ENCODE assay signal across 14 cellular contexts in genomic region chr2:113214141-113214540, GRCh38. TPM values are rescaled to one million over a fixed set of nuclear protein-coding genes. Genes with fewer than 3 reads are reported as not detected.
DNase-seq lines count a peak whose midpoint lies in the region; ATAC-seq, FAIRE-seq and TF ChIP-seq lines count a peak whose summit lies in the region.
"Had no signal": no experiment of that assay in that cellular context is flagged by ENCODE, and none has a peak within 500 bp of the region (broad histone marks: within the 10 kb centered on the region; RNA-seq: fewer than 3 reads in every experiment).

No MANE protein-coding gene starts in this region.

- TF ChIP-seq POLR2A in HepG2 (IDR thresholded peaks at IDR 0.05; ENCODE audit: insufficient read depth in 1 of 2, low read depth in 2 of 2, low read length in 2 of 2): no peak

- no peak for ATAC-seq in stimulated activated effector memory CD8-positive, alpha-beta T cell treated with anti-CD3 and anti-CD28 coated beads, Interleukin-12 subunit alpha, Interleukin-12 subunit beta, amount 100 ng/mL, for 72 hours
- no peak for ATAC-seq in HepG2

- H4K20me1 ChIP-seq in HepG2 (ENCODE audit: insufficient read depth, low read length): no peaks in the 10 kb centered on the region

- H3K4me2 ChIP-seq in HepG2 (ENCODE audit: low read depth, low read length): no peak overlapping the region

- no peaks in the 10 kb centered on the region for H3K36me3 Mint-ChIP-seq in activated CD4-positive, alpha-beta T cell treated with anti-CD3 and anti-CD28 coated beads, Interleukin-2, amount 10 ng/mL, durations not matched to agents 7 days and 5 days (ENCODE audit: low read depth)
- peaks cover 10% of the 10 kb centered on the region for H3K36me3 Mint-ChIP-seq in stimulated activated effector memory CD8-positive, alpha-beta T cell treated with anti-CD3 and anti-CD28 coated beads, Interleukin-12 subunit alpha, Interleukin-12 subunit beta, amount 100 ng/mL, for 72 hours
- H3K36me3 Mint-ChIP-seq: CD8-positive, alpha-beta memory T cell had no signal

- H3K4me3 Mint-ChIP-seq in activated CD4-positive, alpha-beta T cell treated with anti-CD3 and anti-CD28 coated beads, Interleukin-2, amount 10 ng/mL, durations not matched to agents 7 days and 5 days: no peak overlapping the region
- no peak overlapping the region for H3K4me3 Mint-ChIP-seq in stimulated activated effector memory CD8-positive, alpha-beta T cell treated with anti-CD3 and anti-CD28 coated beads, Interleukin-12 subunit alpha, Interleukin-12 subunit beta, amount 100 ng/mL, for 72 hours
- H3K4me3 Mint-ChIP-seq: CD8-positive, alpha-beta memory T cell had no signal

- H3K36me3 ChIP-seq in kidney (ENCODE audit: control insufficient read depth in 1 of 2, insufficient read depth in 2 of 2, low read length in 2 of 2) (no peaks in the 10 kb centered on the region), HepG2 (replicated peaks in 1 of 2; ENCODE audit: control insufficient read depth in 1 of 2, insufficient read depth in 2 of 2, low read length in 2 of 2) (no peaks in the 10 kb centered on the region)

- no TSS peak for BruUV-seq in HepG2 (replicated peaks; lab: Mats Ljungman, UMichigan)

- POLR2A ChIA-PET in activated CD4-positive, alpha-beta T cell treated with anti-CD3 and anti-CD28 coated beads, Interleukin-2, amount 10 ng/mL, durations not matched to agents 7 days and 5 days (lab: Charles Lee): no interaction called here
- POLR2A ChIA-PET in HepG2 (lab: Yijun Ruan, JAX): interaction anchor here (1.6 kb wide), 1 partner anchor 20 kb away, joined by 4 read pairs; no protein-coding TSS in a partner anchor

- FAIRE-seq in kidney (lab: Jason Lieb, UNC) (no peak), HepG2 (lab: Jason Lieb, UNC) (no peak)

- H3K9me3 ChIP-seq in kidney (ENCODE audit: control insufficient read depth in 1 of 2, low read length in 2 of 2) (no peaks in the 10 kb centered on the region), HepG2 (ENCODE audit: low read length) (no peaks in the 10 kb centered on the region)

- TF ChIP-seq CTCF in kidney (IDR thresholded peaks at IDR 0.05; ENCODE audit: borderline replicate concordance, extremely low read depth, insufficient read depth): no peak
- TF ChIP-seq CTCF in HepG2 (CRISPR knock-in tag; IDR thresholded peaks at IDR 0.05): no peak

- H2AFZ ChIP-seq in HepG2 (ENCODE audit: low read length): no peak overlapping the region

- in situ Hi-C loops in HepG2 (cut with HindIII; ENCODE audit: extremely low pct_ligation_motif_present, low pct_unique_long_range_greater_than_20kb): no loop called here

- H3K9ac ChIP-seq in kidney (ENCODE audit: low read length in 2 of 2) (no peak overlapping the region), HepG2 (ENCODE audit: insufficient read depth, low read depth, low read length) (no peak overlapping the region)

- H3K4me3 ChIP-seq in kidney (ENCODE audit: low read length in 2 of 2) (no peak overlapping the region), HepG2 (replicated peaks in 1 of 3; ENCODE audit: insufficient read depth in 1 of 3, low read depth in 2 of 3, low read length in 3 of 3) (no peak overlapping the region)

- 89% methylated on average over 4 of the region's 4 CpGs for WGBS in HepG2 (ENCODE audit: low lambda C conversion rate)

- no peaks in the 10 kb centered on the region for H3K79me2 ChIP-seq in HepG2 (ENCODE audit: insufficient read depth, low read length)

- H3K4me1 Mint-ChIP-seq in activated CD4-positive, alpha-beta T cell treated with anti-CD3 and anti-CD28 coated beads, Interleukin-2, amount 10 ng/mL, durations not matched to agents 7 days and 5 days: peaks cover 28% of the 10 kb centered on the region
- H3K4me1 Mint-ChIP-seq in stimulated activated effector memory CD8-positive, alpha-beta T cell treated with anti-CD3 and anti-CD28 coated beads, Interleukin-12 subunit alpha, Interleukin-12 subunit beta, amount 100 ng/mL, for 72 hours: peaks cover 19% of the 10 kb centered on the region

- H3K27me3 Mint-ChIP-seq in activated CD4-positive, alpha-beta T cell treated with anti-CD3 and anti-CD28 coated beads, Interleukin-2, amount 10 ng/mL, durations not matched to agents 7 days and 5 days: no peaks in the 10 kb centered on the region

- CTCF ChIA-PET in activated CD4-positive, alpha-beta T cell treated with anti-CD3 and anti-CD28 coated beads, Interleukin-2, amount 10 ng/mL, durations not matched to agents 7 days and 5 days (lab: Charles Lee): interaction anchor here (0.9 to 2.4 kb wide), 4 partner anchors 10 to 26 kb away, joined by 3 to 5 read pairs (median 4); no protein-coding TSS in a partner anchor
- CTCF ChIA-PET in HepG2 (lab: Yijun Ruan, JAX; ENCODE audit: low intra/inter-chr PET ratio, low total read pairs): no interaction called here

- DNase-seq in activated CD4-positive, alpha-beta T cell treated with anti-CD3 and anti-CD28 coated beads, Interleukin-2, amount 10 ng/mL, durations not matched to agents 7 days and 5 days: no peak
- no peak for DNase-seq in activated CD4-positive, alpha-beta T cell treated with anti-CD3 and anti-CD28 coated beads, Interleukin-2, amount 50 U/mL, for 48 hours
- DNase-seq in kidney (no peak), GF-D8 (lab: John Stamatoyannopoulos, UW) (no peak), HepG2 (ENCODE audit: low spot score) (no peak)
- DNase-seq in stimulated activated effector memory CD8-positive, alpha-beta T cell treated with anti-CD3 and anti-CD28 coated beads, Interleukin-12 subunit alpha, Interleukin-12 subunit beta, amount 100 ng/mL, for 72 hours (ENCODE audit: low spot score in 2 of 2): no peak
- DNase-seq in stimulated activated CD4-positive, alpha-beta T cell treated with anti-CD3 and anti-CD28 coated beads, Interleukin-15, amount 100 ng/mL, for 24 hours: no peak
- DNase-seq: CD8-positive, alpha-beta memory T cell; NCI-H1105; NCI-H187; NK-92 treated with Interleukin-12 subunit alpha and Interleukin-12 subunit beta, amount 100 ng/mL, for 24 hours; SHP77 treated with DMSO at 0.1 percent for 48 hours had no signal

- no peaks in the 10 kb centered on the region for H3K9me3 Mint-ChIP-seq in activated CD4-positive, alpha-beta T cell treated with anti-CD3 and anti-CD28 coated beads, Interleukin-2, amount 10 ng/mL, durations not matched to agents 7 days and 5 days
- no peaks in the 10 kb centered on the region for H3K9me3 Mint-ChIP-seq in stimulated activated effector memory CD8-positive, alpha-beta T cell treated with anti-CD3 and anti-CD28 coated beads, Interleukin-12 subunit alpha, Interleukin-12 subunit beta, amount 100 ng/mL, for 72 hours
- H3K9me3 Mint-ChIP-seq: CD8-positive, alpha-beta memory T cell had no signal

- H3K4me1 ChIP-seq in kidney (ENCODE audit: control insufficient read depth in 1 of 2, insufficient read depth in 1 of 2, low read depth in 1 of 2, low read length in 2 of 2) (peaks cover 52 to 65% of the 10 kb centered on the region in 2 donors), HepG2 (ENCODE audit: insufficient read depth, low read length) (peaks cover 88% of the 10 kb centered on the region)

- intact Hi-C loops in kidney (cut with DNase I): no loop called here
- intact Hi-C loops in HepG2 (cut with micrococcal nuclease; ENCODE audit: unreplicated experiment): no loop called here

- no peaks in the 10 kb centered on the region for H3K27me3 ChIP-seq in HepG2 (ENCODE audit: control insufficient read depth in 1 of 2, insufficient read depth in 2 of 2, low read length in 2 of 2)

- TF ChIP-seq RAD21 in Ishikawa (IDR thresholded peaks at IDR 0.05; ENCODE audit: low read depth): no peak
- TF ChIP-seq RAD21 in HepG2 (CRISPR knock-in tag; IDR thresholded peaks at IDR 0.05): no peak

- TF ChIP-seq EP300 in Ishikawa (IDR thresholded peaks at IDR 0.05; ENCODE audit: borderline replicate concordance) (no peak), HepG2 (IDR thresholded peaks at IDR 0.05; ENCODE audit: low read depth in 2 of 2, low read length in 2 of 2) (no peak), HepG2 (CRISPR knock-in tag; IDR thresholded peaks at IDR 0.05; ENCODE audit: borderline replicate concordance) (no peak)

- peak overlapping the region; percentile 4 for H3K27ac Mint-ChIP-seq in activated CD4-positive, alpha-beta T cell treated with anti-CD3 and anti-CD28 coated beads, Interleukin-2, amount 10 ng/mL, durations not matched to agents 7 days and 5 days
- H3K27ac Mint-ChIP-seq in stimulated activated effector memory CD8-positive, alpha-beta T cell treated with anti-CD3 and anti-CD28 coated beads, Interleukin-12 subunit alpha, Interleukin-12 subunit beta, amount 100 ng/mL, for 72 hours: peak overlapping the region; percentile 63

- peak overlapping the region; percentile 80 to 89 for H3K27ac ChIP-seq in kidney (ENCODE audit: low read depth in 2 of 2, low read length in 2 of 2)
- no peak overlapping the region for H3K27ac ChIP-seq in HepG2 (ENCODE audit: extremely low read length, insufficient read depth, low read length)
- H3K27ac ChIP-seq: 22Rv1 had no signal

RNA-seq across cellular contexts. Expression of gene PSD4, which starts 40.4 kb away (rescaled TPM):
- total RNA-seq in activated CD4-positive, alpha-beta T cell treated with anti-CD3 and anti-CD28 coated beads, Interleukin-2, amount 10 ng/mL, durations not matched to agents 7 days and 5 days: 100 to 1,000 TPM; 329 to 335 TPM
- total RNA-seq in kidney (42.0 TPM), HepG2 (2016; rRNA removed; fragmentation: Illumina TruSeq; extraction: Trizol) (8.6 and 9.4 TPM in 2 replicates)
- polyA plus RNA-seq in kidney (ENCODE audit: insufficient read depth, low read depth, low replicate concordance) (16.2 TPM), HepG2 (2011; rRNA removed) (5.8 and 9.1 TPM in 2 replicates)
- total RNA-seq in HepG2 (2016; cell fraction: cytosol; rRNA removed; fragmentation: Illumina TruSeq; extraction: Trizol; ENCODE audit: low read depth): 1.8 and 2.1 TPM in 2 replicates
- total RNA-seq in HepG2 (2016; cell fraction: insoluble cytoplasmic fraction; rRNA removed; fragmentation: Illumina TruSeq; extraction: Trizol): 6.4 and 9.6 TPM in 2 replicates
- 4.3 and 5.2 TPM in 2 replicates for total RNA-seq in HepG2 (2016; cell fraction: membrane; rRNA removed; fragmentation: Illumina TruSeq; extraction: Trizol)
- total RNA-seq in HepG2 (2016; cell fraction: nucleus; rRNA removed; fragmentation: Illumina TruSeq; extraction: Trizol): 10.2 and 10.4 TPM in 2 replicates
- 4.3 and 4.7 TPM in 2 replicates for polyA plus RNA-seq in HepG2 (2011; cell fraction: cytosol; rRNA removed)
- 34.6 and 36.0 TPM in 2 replicates for polyA plus RNA-seq in HepG2 (2011; cell fraction: nucleus; rRNA removed)
- 9.7 and 12.9 TPM in 2 replicates for polyA plus RNA-seq in HepG2 (2012)
- polyA plus RNA-seq in HepG2 (2016; cell fraction: cytosol; fragmentation: Illumina TruSeq; extraction: Trizol; ENCODE audit: low read depth): 1.3 TPM in 2 replicates
- 4.3 and 6.8 TPM in 2 replicates for polyA plus RNA-seq in HepG2 (2016; cell fraction: insoluble cytoplasmic fraction; fragmentation: Illumina TruSeq; extraction: Trizol; ENCODE audit: low read depth)
- polyA plus RNA-seq in HepG2 (2016; cell fraction: membrane; fragmentation: Illumina TruSeq; extraction: Trizol; ENCODE audit: low read depth): 3.3 TPM in 2 replicates
- polyA plus RNA-seq in HepG2 (2016; cell fraction: nucleus; fragmentation: Illumina TruSeq; extraction: Trizol; ENCODE audit: insufficient read depth, low read depth): 14.7 and 15.0 TPM in 2 replicates
- polyA minus RNA-seq in HepG2 (2011; rRNA and poly(A)+ RNA removed; ENCODE audit: low replicate concordance): 3.6 and 13.9 TPM in 2 replicates
- 5.2 and 5.3 TPM in 2 replicates for polyA minus RNA-seq in HepG2 (2011; cell fraction: cytosol; rRNA and poly(A)+ RNA removed)
- 11.6 and 16.2 TPM in 2 replicates for polyA minus RNA-seq in HepG2 (2011; cell fraction: nucleus; rRNA and poly(A)+ RNA removed)
